ENCODE assay signal across 18 cellular contexts in genomic region chr19:49950956-49951526, GRCh38. TPM values are rescaled to one million over a fixed set of nuclear protein-coding genes. Genes with fewer than 3 reads are reported as not detected.
DNase-seq lines count a peak whose midpoint lies in the region; ATAC-seq, FAIRE-seq and TF ChIP-seq lines count a peak whose summit lies in the region.
"Had no signal": no experiment of that assay in that cellular context is flagged by ENCODE, and none has a peak within 500 bp of the region (broad histone marks: within the 10 kb centered on the region; RNA-seq: fewer than 3 reads in every experiment).

No MANE protein-coding gene starts in this region.

- H3K9me3 Mint-ChIP-seq in nephron progenitor cell: peaks cover 3% of the 10 kb centered on the region
- H3K9me3 Mint-ChIP-seq: CD4-positive, alpha-beta T cell had no signal

- no peak overlapping the region for H3K27ac ChIP-seq in kidney (ENCODE audit: low read depth in 2 of 2, low read length in 2 of 2)
- H3K27ac ChIP-seq in spleen: peak overlapping the region in 5 of 8 donors; percentile 64 to 87 (median 76)
- no peak overlapping the region for H3K27ac ChIP-seq in uterus
- H3K27ac ChIP-seq: 22Rv1 had no signal

- H3K36me3 ChIP-seq in kidney (ENCODE audit: control insufficient read depth in 1 of 2, insufficient read depth in 2 of 2, low read length in 2 of 2) (no peaks in the 10 kb centered on the region), spleen (peaks cover 0 to 54% (median 4%) of the 10 kb centered on the region in 6 donors), uterus (no peaks in the 10 kb centered on the region)
- H3K36me3 ChIP-seq: HAP-1 had no signal

- peak overlapping the region; percentile 6 for H3K4me3 Mint-ChIP-seq in nephron progenitor cell
- H3K4me3 Mint-ChIP-seq: CD4-positive, alpha-beta T cell had no signal

- ATAC-seq in HG02678 (IDR thresholded peaks at IDR 0.05; ENCODE audit: unreplicated experiment): no peak

- peaks cover 68% of the 10 kb centered on the region for H3K4me1 Mint-ChIP-seq in nephron progenitor cell

- FAIRE-seq in kidney (lab: Jason Lieb, UNC) (no peak), GM12891 (lab: Jason Lieb, UNC) (no peak)
- FAIRE-seq: H1, HTR-8/SVneo had no signal

- no peak overlapping the region for H3K27ac Mint-ChIP-seq in nephron progenitor cell
- H3K27ac Mint-ChIP-seq: CD4-positive, alpha-beta T cell had no signal

- H3K36me3 Mint-ChIP-seq in nephron progenitor cell (ENCODE audit: low read depth): no peaks in the 10 kb centered on the region

- WGBS in spleen, 5 donors: 60 to 84% (median 74%) methylated on average over 12 to 13 of the region's 13 CpGs

- TF ChIP-seq POLR2A in spleen (IDR thresholded peaks at IDR 0.05) (no peak), GM12891 (IDR thresholded peaks at IDR 0.05; ENCODE audit: low read depth, low read length) (no peak), uterus (IDR thresholded peaks at IDR 0.05) (no peak)

- TF ChIP-seq CTCF in kidney (IDR thresholded peaks at IDR 0.05; ENCODE audit: borderline replicate concordance, extremely low read depth, insufficient read depth) (no peak), nephron progenitor cell (IDR thresholded peaks at IDR 0.05) (no peak), spleen (IDR thresholded peaks at IDR 0.05 in 8 of 11, conservative IDR thresholded peaks at IDR 0.05 in 3 of 11) (no peak), uterus (IDR thresholded peaks at IDR 0.05) (no peak)

- H3K9ac ChIP-seq in kidney (ENCODE audit: low read length in 2 of 2): no peak overlapping the region

- H3K4me3 ChIP-seq in kidney (ENCODE audit: low read length in 2 of 2) (no peak overlapping the region), spleen (no peak overlapping the region), uterus (no peak overlapping the region)
- H3K4me3 ChIP-seq: HAP-1 had no signal

- H3K27me3 ChIP-seq in spleen (replicated peaks in 1 of 7) (peaks cover 0 to 27% (median 0%) of the 10 kb centered on the region in 7 donors), uterus (no peaks in the 10 kb centered on the region)

- H3K9me3 ChIP-seq in kidney (ENCODE audit: control insufficient read depth in 1 of 2, low read length in 2 of 2): no peaks in the 10 kb centered on the region
- H3K9me3 ChIP-seq in spleen: no peaks in the 10 kb centered on the region
- no peaks in the 10 kb centered on the region for H3K9me3 ChIP-seq in uterus

- H3K27me3 Mint-ChIP-seq in nephron progenitor cell (ENCODE audit: low read depth, poor library complexity): peaks cover 10% of the 10 kb centered on the region

- intact Hi-C loops in kidney (cut with DNase I) (no loop called here), spleen (cut with DNase I; ENCODE audit: low total_unique reads) (no loop called here), uterus (cut with DNase I; ENCODE audit: low total_unique reads) (no loop called here)

- H3K4me1 ChIP-seq in kidney (ENCODE audit: control insufficient read depth in 1 of 2, insufficient read depth in 1 of 2, low read depth in 1 of 2, low read length in 2 of 2) (no peaks in the 10 kb centered on the region), spleen (peaks cover 25 to 66% (median 48%) of the 10 kb centered on the region in 6 donors), uterus (peaks cover 0 to 3% of the 10 kb centered on the region in 2 donors)
- H3K4me1 ChIP-seq: HAP-1 had no signal

- DNase-seq in activated effector memory CD4-positive, alpha-beta T cell treated with anti-CD3 and anti-CD28 coated beads, Interleukin-2, amount 50 U/mL, for 16 hours: peak; percentile 58
- no peak for DNase-seq in activated effector memory CD4-positive, alpha-beta T cell treated with Interleukin-2 at 50 U/mL for 16 hours
- DNase-seq in kidney (peak; percentile 49), nephron progenitor cell (no peak), spleen (peak; percentile 54), GM12891 (ENCODE audit: insufficient read length, low spot score) (no peak), uterus (no peak)
- DNase-seq: AML-193; C1 segment of cervical spinal cord; CD4-positive, alpha-beta T cell; COR-L47; DMS53; GF-D8 had no signal

TF ChIP-seq in GM12891, 5 proteins besides CTCF, POLR2A, EP300 and RAD21:
- TF ChIP-seq POLR2AphosphoS5 (IDR thresholded peaks at IDR 0.05; ENCODE audit: low read depth, low read length) (no peak), SPI1 (IDR thresholded peaks at IDR 0.05; ENCODE audit: low read depth, low read length) (no peak), PAX5 (IDR thresholded peaks at IDR 0.05; ENCODE audit: insufficient read depth, low read length, severe bottlenecking) (no peak), TAF1 (IDR thresholded peaks at IDR 0.05; ENCODE audit: low read depth, low read length) (no peak), POU2F2 (IDR thresholded peaks at IDR 0.05; ENCODE audit: low read depth, low read length) (no peak)

RNA-seq across cellular contexts. Expression of gene SIGLEC11, which starts 9.9 kb away (rescaled TPM):
- total RNA-seq in kidney (1.2 TPM), spleen (10 to 100 TPM; 18.7 to 97.5 (median 42.8) TPM), uterus (1 to 10 TPM in 2 of 4 donors, not detected in 2; 1.2 to 3.9 TPM)
- polyA plus RNA-seq in kidney (ENCODE audit: insufficient read depth, low read depth, low replicate concordance) (1.5 TPM), spleen (10 to 100 TPM in 1 of 3 donors, 1 to 10 TPM in 2; 2.2 to 52.3 (median 7.9) TPM)
- polyA plus RNA-seq in GM12891 (2012; ENCODE audit: low read depth, missing spikeins): not detected
- total RNA-seq: H1 had no signal

RNA-seq across cellular contexts. Expression of gene NUP62, which starts 21.7 kb away (rescaled TPM):
- total RNA-seq in kidney: 39.0 TPM
- 17.1 TPM for polyA plus RNA-seq in kidney (ENCODE audit: insufficient read depth, low read depth, low replicate concordance)
- total RNA-seq in spleen: 10 to 100 TPM; 41.1 to 60.9 (median 51.4) TPM
- polyA plus RNA-seq in spleen: 10 to 100 TPM; 17.3 to 35.1 (median 18.4) TPM
- polyA plus RNA-seq in GM12891 (2012; ENCODE audit: low read depth, missing spikeins): 57.2 TPM
- total RNA-seq in uterus: 10 to 100 TPM; 12.1 to 40.4 (median 24.6) TPM

RNA-seq across cellular contexts. Expression of gene ATF5, which starts 22.0 kb away (rescaled TPM):
- total RNA-seq in kidney (36.4 TPM), spleen (10 to 100 TPM; 10.2 to 45.8 (median 22.8) TPM), uterus (10 to 100 TPM in 1 of 4 donors, 1 to 10 TPM in 2, not detected in 1; 2.1 to 10.0 (median 3.6) TPM)
- polyA plus RNA-seq in kidney (ENCODE audit: insufficient read depth, low read depth, low replicate concordance) (22.7 TPM), spleen (10 to 100 TPM; 14.6 to 36.6 (median 16.8) TPM)
- 41.3 TPM for polyA plus RNA-seq in GM12891 (2012; ENCODE audit: low read depth, missing spikeins)

RNA-seq across cellular contexts. Expression of gene IL4I1, which starts 54.4 kb away (rescaled TPM):
- total RNA-seq in kidney: 12.8 TPM
- polyA plus RNA-seq in kidney (ENCODE audit: insufficient read depth, low read depth, low replicate concordance): 0.82 TPM
- total RNA-seq in spleen: 10 to 100 TPM in 1 of 7 donors, 1 to 10 TPM in 6; 1.1 to 20.2 (median 2.8) TPM
- 1 to 10 TPM; 3.9 to 9.3 (median 6.4) TPM for polyA plus RNA-seq in spleen
- polyA plus RNA-seq in GM12891 (2012; ENCODE audit: low read depth, missing spikeins): 30.1 TPM
- total RNA-seq in uterus: 1 to 10 TPM in 1 of 4 donors, under 1 TPM in 1, not detected in 2; 0.82 to 1.2 TPM

Comparison
In these comparisons a context has a peak if more than half of its experiments do, and no peak if none do; other contexts are left out.
1. DNase-seq: peak in activated effector memory CD4-positive, alpha-beta T cell treated with anti-CD3 and anti-CD28 coated beads, Interleukin-2, amount 50 U/mL, for 16 hours (single experiment), kidney (single experiment) and spleen (single experiment); none in activated effector memory CD4-positive, alpha-beta T cell treated with Interleukin-2 at 50 U/mL for 16 hours (single experiment), nephron progenitor cell (single experiment), GM12891 (single experiment) and uterus (0 of 2).
2. H3K27ac ChIP-seq: peak in spleen (5 of 8); none in kidney (0 of 2) and uterus (0 of 2).